ENCODE assay signal across 25 cellular contexts in the genomic region with DNA sequence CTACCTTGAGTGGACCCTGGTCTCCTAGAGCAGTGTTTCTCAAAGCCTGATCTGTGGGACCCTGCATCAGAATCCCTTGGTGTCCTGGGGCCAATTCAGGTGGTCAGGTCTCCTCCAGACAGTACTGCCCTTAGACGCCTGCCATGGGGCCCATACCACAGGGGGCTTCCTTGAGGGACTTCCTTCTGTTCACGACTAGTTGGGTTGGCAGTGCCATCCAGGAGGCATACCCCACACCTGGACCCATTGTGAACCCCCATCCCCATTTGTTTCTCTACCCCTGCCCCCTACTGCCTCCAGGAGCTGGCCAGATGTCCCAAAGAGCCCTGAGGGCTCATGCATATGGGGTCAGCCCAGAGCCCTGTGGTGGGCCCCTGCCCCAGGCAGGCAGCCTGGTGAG.
"Had no signal": no experiment of that assay in that cellular context is flagged by ENCODE, and none has a peak within 500 bp of the region (broad histone marks: within the 10 kb centered on the region; RNA-seq: fewer than 3 reads in every experiment).

No MANE protein-coding gene starts in this region.

- H3K27ac ChIP-seq: brain microvascular endothelial cell, colonic mucosa, epithelial cell of prostate, esophagus squamous epithelium, gastroesophageal sphincter, WERI-Rb-1 had no signal

- DNase-seq: activated B cell treated with CpG ODN at 0.5 μM for 24 hours; activated CD4-positive, alpha-beta T cell treated with anti-CD3 and anti-CD28 coated beads for 48 hours; activated CD4-positive, alpha-beta T cell treated with anti-CD3 and anti-CD28 coated beads, Interleukin-2, amount 50 U/mL, for 1 hour; activated CD4-positive, alpha-beta T cell treated with anti-CD3 and anti-CD28 coated beads, Interleukin-2, amount 50 U/mL, for 48 hours; activated CD8-positive, alpha-beta memory T cell treated with anti-CD3 and anti-CD28 coated beads for 24 hours; activated CD8-positive, alpha-beta T cell treated with anti-CD3 and anti-CD28 coated beads for 36 hours; activated effector memory CD4-positive, alpha-beta T cell treated with Interleukin-2 at 50 U/mL for 16 hours; activated gamma-delta T cell treated with Interleukin-2 at 50 U/mL for 16 hours; activated naive CD4-positive, alpha-beta T cell treated with anti-CD3 and anti-CD28 coated beads, Interleukin-2, amount 50 U/mL, for 16 hours; activated naive CD4-positive, alpha-beta T cell treated with Interleukin-2 at 50 U/mL for 16 hours; activated T-cell treated with anti-CD3 and anti-CD28 coated beads, Interleukin-2, amount 50 U/mL, for 4 hours; amniotic stem cell; anterior cingulate cortex; brain microvascular endothelial cell; colonic mucosa; effector CD8-positive, alpha-beta T cell; esophagus squamous epithelium; T-helper 1 cell; T-helper 17 cell; T1000; WERI-Rb-1 had no signal

- H3K27me3 ChIP-seq: colonic mucosa, gastroesophageal sphincter had no signal

- H3K36me3 ChIP-seq: brain microvascular endothelial cell, colonic mucosa, esophagus squamous epithelium, gastroesophageal sphincter, WERI-Rb-1 had no signal

- ATAC-seq: activated CD4-positive, CD25-positive, alpha-beta regulatory T cell treated with anti-CD3 and anti-CD28 coated beads, Interleukin-2, amount 50 U/mL, for 24 hours; activated CD8-positive, alpha-beta T cell treated with anti-CD3 and anti-CD28 coated beads for 36 hours; activated T-cell treated with anti-CD3 and anti-CD28 coated beads, Interleukin-2, amount 50 U/mL, for 4 hours; activated T-helper 17 cell treated with anti-CD3 and anti-CD28 coated beads, Interleukin-2, amount 50 U/mL, for 72 hours; gastroesophageal sphincter; T-helper 17 cell had no signal

- H3K4me3 ChIP-seq: colonic mucosa, esophagus squamous epithelium, gastroesophageal sphincter had no signal

- H3K9me3 ChIP-seq: colonic mucosa, esophagus squamous epithelium, gastroesophageal sphincter had no signal
